In genomic region chr2:60446413-60447358, GRCh38 we compare ENCODE assay signal across 11 cellular contexts.
DNase-seq lines count a peak whose midpoint lies in the region; ATAC-seq, FAIRE-seq and TF ChIP-seq lines count a peak whose summit lies in the region.
"Had no signal": no experiment of that assay in that cellular context is flagged by ENCODE, and none has a peak within 500 bp of the region (broad histone marks: within the 10 kb centered on the region; RNA-seq: fewer than 3 reads in every experiment).

No MANE protein-coding gene starts in this region.

- TF ChIP-seq CTCF in GM10266 (IDR thresholded peaks at IDR 0.05; ENCODE audit: control insufficient read depth, insufficient read depth, low read depth, missing control alignments) (no peak), SU-DHL-6 (IDR thresholded peaks at IDR 0.05; ENCODE audit: insufficient read depth, low read length, poor library complexity, severe bottlenecking) (no peak), sigmoid colon (IDR thresholded peaks at IDR 0.05) (no peak)

- TF ChIP-seq POLR2A in H54 (IDR thresholded peaks at IDR 0.05; ENCODE audit: low read depth, low read length): no peak
- TF ChIP-seq POLR2A in sigmoid colon (IDR thresholded peaks at IDR 0.05): no peak

- H3K36me3 ChIP-seq in SU-DHL-6 (ENCODE audit: low read length) (0 out of 2 replicates have a peak, but pooled peaks cover 3% of the 10 kb centered on the region), sigmoid colon (no peaks in the 10 kb centered on the region)

- WGBS in sigmoid colon, 2 donors: 84 to 92% methylated on average over 9 of the region's 9 CpGs

- H3K9me3 ChIP-seq in SU-DHL-6 (ENCODE audit: insufficient read depth, low read length) (no peaks in the 10 kb centered on the region), sigmoid colon (no peaks in the 10 kb centered on the region)

- no peaks in the 10 kb centered on the region for H4K20me1 ChIP-seq in SU-DHL-6 (ENCODE audit: low read depth, low read length)

- TF ChIP-seq EP300 in sigmoid colon (IDR thresholded peaks at IDR 0.05): no peak

- ATAC-seq in GM19351 (IDR thresholded peaks at IDR 0.05; ENCODE audit: unreplicated experiment) (peak; percentile 86), HG02973 (IDR thresholded peaks at IDR 0.05; ENCODE audit: unreplicated experiment) (peak; percentile 88)

- H3F3A ChIP-seq in SU-DHL-6 (ENCODE audit: insufficient read depth): peaks cover 48% of the 10 kb centered on the region

- H3K4me3 ChIP-seq in SU-DHL-6 (ENCODE audit: insufficient read depth, low read length, poor library complexity, severe bottlenecking) (peak overlapping the region; percentile 15), sigmoid colon (no peak overlapping the region)

- H3K27me3 ChIP-seq in SU-DHL-6 (ENCODE audit: low read length) (no peaks in the 10 kb centered on the region), sigmoid colon (no peaks in the 10 kb centered on the region)

- H3K79me2 ChIP-seq in SU-DHL-6 (ENCODE audit: insufficient read depth, low read length): no peaks in the 10 kb centered on the region

- no peaks in the 10 kb centered on the region for H3K9me2 ChIP-seq in SU-DHL-6 (replicated peaks; ENCODE audit: insufficient read depth, low read length)

- no peak for FAIRE-seq in H54 (lab: Jason Lieb, UNC)
- FAIRE-seq: endometrium had no signal

- peak overlapping the region; percentile 94 for H3K27ac ChIP-seq in SU-DHL-6 (ENCODE audit: low read depth, low read length)
- no peak overlapping the region for H3K27ac ChIP-seq in sigmoid colon
- H3K27ac ChIP-seq: RWPE1 had no signal

- H3K4me1 ChIP-seq in sigmoid colon: no peaks in the 10 kb centered on the region

- peak overlapping the region; percentile 58 for H3K4me2 ChIP-seq in SU-DHL-6 (ENCODE audit: low read depth, low read length, poor library complexity, severe bottlenecking)

- DNase-seq in GM10266 (ENCODE audit: extremely low spot score): peak; percentile 63
- DNase-seq in H54 (ENCODE audit: insufficient read length, low spot score): no peak
- DNase-seq in HK-2 (ENCODE audit: unreplicated experiment): no peak
- no peak for DNase-seq in DMS153 (lab: John Stamatoyannopoulos, UW)
- DNase-seq in sigmoid colon: no peak
- DNase-seq: stimulated activated CD4-positive, alpha-beta T cell treated with anti-CD3 and anti-CD28 coated beads, Interleukin-4, amount 100 ng/mL, for 1 hour had no signal

- peak overlapping the region; percentile 54 for H3K9ac ChIP-seq in SU-DHL-6 (ENCODE audit: low read length)

- no peak overlapping the region for H2AFZ ChIP-seq in SU-DHL-6 (ENCODE audit: low read depth, low read length, severe bottlenecking)

- intact Hi-C loops in sigmoid colon (cut with DNase I): no loop called here
